Comparison of ENCODE assay signal across 14 cellular contexts in genomic region chr9:137275203-137275936, GRCh38. TPM values are rescaled to one million over a fixed set of nuclear protein-coding genes. Genes with fewer than 3 reads are reported as not detected.
A peak's percentile ranks its signal among the peaks of the same experiment; 100 is the strongest.
DNase-seq lines count a peak whose midpoint lies in the region; ATAC-seq and TF ChIP-seq lines count a peak whose summit lies in the region.
"Had no signal": no experiment of that assay in that cellular context is flagged by ENCODE, and none has a peak within 500 bp of the region (broad histone marks: within the 10 kb centered on the region; RNA-seq: fewer than 3 reads in every experiment).

No MANE protein-coding gene starts in this region.

- H3K27me3 Mint-ChIP-seq in activated T-cell treated with anti-CD3 and anti-CD28 coated beads, Interleukin-2, amount 50 U/mL, for 4 hours (ENCODE audit: low read depth), result no peaks in the 10 kb centered on the region
- H3K27me3 Mint-ChIP-seq in stimulated activated naive B cell treated with anti-CD40 and anti-IgM and Interleukin-4, amounts not matched to agents 10 μg/mL and 1 μg/mL and 100 μg/mL, for 72 hours, result no peaks in the 10 kb centered on the region

- peaks cover 19% of the 10 kb centered on the region for H3K4me1 Mint-ChIP-seq in activated T-cell treated with anti-CD3 and anti-CD28 coated beads, Interleukin-2, amount 50 U/mL, for 4 hours (ENCODE audit: low read depth)
- peaks cover 26 to 41% of the 10 kb centered on the region in 2 donors for H3K4me1 Mint-ChIP-seq in stimulated activated naive B cell treated with anti-CD40 and anti-IgM and Interleukin-4, amounts not matched to agents 10 μg/mL and 1 μg/mL and 100 μg/mL, for 72 hours

- TF ChIP-seq CTCF in RWPE2 (IDR thresholded peaks at IDR 0.05; ENCODE audit: poor library complexity, severe bottlenecking) (no peak), gastroesophageal sphincter (IDR thresholded peaks at IDR 0.05) (no peak)

- H3K9me3 ChIP-seq in RWPE2 (ENCODE audit: severe bottlenecking) (no peaks in the 10 kb centered on the region), gastroesophageal sphincter (no peaks in the 10 kb centered on the region)
- H3K9me3 ChIP-seq: esophagus squamous epithelium had no signal

- peaks cover 35% of the 10 kb centered on the region for H3K36me3 ChIP-seq in RWPE2 (ENCODE audit: low read depth)
- H3K36me3 ChIP-seq in gastroesophageal sphincter, result peaks cover 0 to 51% of the 10 kb centered on the region in 2 donors

- H3K4me3 Mint-ChIP-seq in activated T-cell treated with anti-CD3 and anti-CD28 coated beads, Interleukin-2, amount 50 U/mL, for 4 hours, result peak overlapping the region; percentile 29
- H3K4me3 Mint-ChIP-seq in stimulated activated naive B cell treated with anti-CD40 and anti-IgM and Interleukin-4, amounts not matched to agents 10 μg/mL and 1 μg/mL and 100 μg/mL, for 72 hours, result peak overlapping the region; percentile 51 to 57

- TF ChIP-seq EP300 in gastroesophageal sphincter (IDR thresholded peaks at IDR 0.05), result no peak

- no peaks in the 10 kb centered on the region for H3K9me3 Mint-ChIP-seq in activated T-cell treated with anti-CD3 and anti-CD28 coated beads, Interleukin-2, amount 50 U/mL, for 4 hours
- H3K9me3 Mint-ChIP-seq in stimulated activated naive B cell treated with anti-CD40 and anti-IgM and Interleukin-4, amounts not matched to agents 10 μg/mL and 1 μg/mL and 100 μg/mL, for 72 hours, result no peaks in the 10 kb centered on the region

- peak overlapping the region; percentile 80 for H3K27ac Mint-ChIP-seq in stimulated activated naive B cell treated with anti-CD40 and anti-IgM and Interleukin-4, amounts not matched to agents 10 μg/mL and 1 μg/mL and 100 μg/mL, for 72 hours

- no peak for DNase-seq in activated T-cell treated with anti-CD3 and anti-CD28 coated beads, Interleukin-2, amount 50 U/mL, for 4 hours
- DNase-seq in activated T-cell treated with anti-CD3 and anti-CD28 coated beads for 4 hours, result no peak
- no peak for DNase-seq in RWPE2 (ENCODE audit: low spot score)
- peak; percentile 47 for DNase-seq in islet precursor cell
- DNase-seq in stimulated activated naive B cell treated with anti-CD40 and anti-IgM and Interleukin-4, amounts not matched to agents 10 μg/mL and 1 μg/mL and 100 μg/mL, for 72 hours, result no peak
- DNase-seq in putamen (ENCODE audit: low spot score), result no peak
- DNase-seq: activated naive CD4-positive, alpha-beta T cell; esophagus squamous epithelium; NCI-H1436; SIG-M5 had no signal

- H3K4me1 ChIP-seq in RWPE2 (ENCODE audit: insufficient read depth, poor library complexity, severe bottlenecking) (peaks cover 18% of the 10 kb centered on the region), gastroesophageal sphincter (peaks cover 0 to 30% (median 13%) of the 10 kb centered on the region in 3 donors)

- H3K4me3 ChIP-seq in RWPE2 (ENCODE audit: severe bottlenecking), result no peak overlapping the region
- no peak overlapping the region for H3K4me3 ChIP-seq in gastroesophageal sphincter
- H3K4me3 ChIP-seq: esophagus squamous epithelium, skin epidermis had no signal

- H3K27me3 ChIP-seq in RWPE2 (ENCODE audit: insufficient read depth, poor library complexity, severe bottlenecking), result no peaks in the 10 kb centered on the region
- H3K27me3 ChIP-seq in gastroesophageal sphincter, result peaks cover 66% of the 10 kb centered on the region

- H3K36me3 Mint-ChIP-seq in activated T-cell treated with anti-CD3 and anti-CD28 coated beads, Interleukin-2, amount 50 U/mL, for 4 hours (ENCODE audit: insufficient read depth), result peaks cover 3% of the 10 kb centered on the region
- peaks cover 20 to 27% of the 10 kb centered on the region in 2 donors for H3K36me3 Mint-ChIP-seq in stimulated activated naive B cell treated with anti-CD40 and anti-IgM and Interleukin-4, amounts not matched to agents 10 μg/mL and 1 μg/mL and 100 μg/mL, for 72 hours

- TF ChIP-seq POLR2A in gastroesophageal sphincter (IDR thresholded peaks at IDR 0.05), result no peak

- no peak for ATAC-seq in activated T-cell treated with anti-CD3 and anti-CD28 coated beads, Interleukin-2, amount 50 U/mL, for 4 hours
- ATAC-seq in RWPE2 (ENCODE audit: low read depth), result no peak
- no peak for ATAC-seq in stimulated activated naive B cell treated with anti-CD40 and anti-IgM and Interleukin-4, amounts not matched to agents 10 μg/mL and 1 μg/mL and 100 μg/mL, for 72 hours (replicated peaks)
- ATAC-seq in GM21515 (IDR thresholded peaks at IDR 0.05; ENCODE audit: unreplicated experiment), result no peak
- no peak for ATAC-seq in gastroesophageal sphincter

- H3K27ac ChIP-seq in RWPE2 (ENCODE audit: poor library complexity, severe bottlenecking) (peak overlapping the region; percentile 88), gastroesophageal sphincter (no peak overlapping the region)

- 75 to 81% methylated on average over 19 of the region's 27 CpGs for WGBS in gastroesophageal sphincter (ENCODE audit: low coverage in 1 of 2), 2 donors

RNA-seq across cellular contexts. Expression of gene TOR4A, which starts 2.2 kb away (rescaled TPM):
- 1 to 10 TPM; 3.2 to 4.0 (median 3.6) TPM for total RNA-seq in activated T-cell treated with anti-CD3 and anti-CD28 coated beads, Interleukin-2, amount 50 U/mL, for 4 hours
- 1 to 10 TPM; 4.7 to 7.4 (median 6.9) TPM for total RNA-seq in gastroesophageal sphincter

RNA-seq across cellular contexts. Expression of gene NELFB, which starts 20.2 kb away (rescaled TPM):
- 10 to 100 TPM; 72.0 to 81.1 (median 73.5) TPM for total RNA-seq in activated T-cell treated with anti-CD3 and anti-CD28 coated beads, Interleukin-2, amount 50 U/mL, for 4 hours
- total RNA-seq in gastroesophageal sphincter, result 10 to 100 TPM; 36.9 to 58.8 (median 45.2) TPM

RNA-seq across cellular contexts. Expression of gene STPG3, which starts 24.3 kb away (rescaled TPM):
- total RNA-seq in activated T-cell treated with anti-CD3 and anti-CD28 coated beads, Interleukin-2, amount 50 U/mL, for 4 hours, result not detected
- not detected for total RNA-seq in gastroesophageal sphincter
- total RNA-seq: esophagus squamous epithelium, urinary bladder had no signal

RNA-seq across cellular contexts. Expression of gene NRARP, which starts 26.7 kb away (rescaled TPM):
- total RNA-seq in activated T-cell treated with anti-CD3 and anti-CD28 coated beads, Interleukin-2, amount 50 U/mL, for 4 hours, result 10 to 100 TPM in 2 of 3 donors, 1 to 10 TPM in 1; 7.6 to 15.6 (median 11.6) TPM
- total RNA-seq in gastroesophageal sphincter, result 10 to 100 TPM in 1 of 4 donors, 1 to 10 TPM in 3; 3.8 to 11.3 (median 4.3) TPM

RNA-seq across cellular contexts. Expression of gene TUBB4B, which starts 34.3 kb away (rescaled TPM):
- 100 to 1,000 TPM; 345 to 383 (median 380) TPM for total RNA-seq in activated T-cell treated with anti-CD3 and anti-CD28 coated beads, Interleukin-2, amount 50 U/mL, for 4 hours
- total RNA-seq in gastroesophageal sphincter, result 100 to 1,000 TPM; 220 to 488 (median 265) TPM
